17 cellular contexts compared by ENCODE assay signal in the genomic region with DNA sequence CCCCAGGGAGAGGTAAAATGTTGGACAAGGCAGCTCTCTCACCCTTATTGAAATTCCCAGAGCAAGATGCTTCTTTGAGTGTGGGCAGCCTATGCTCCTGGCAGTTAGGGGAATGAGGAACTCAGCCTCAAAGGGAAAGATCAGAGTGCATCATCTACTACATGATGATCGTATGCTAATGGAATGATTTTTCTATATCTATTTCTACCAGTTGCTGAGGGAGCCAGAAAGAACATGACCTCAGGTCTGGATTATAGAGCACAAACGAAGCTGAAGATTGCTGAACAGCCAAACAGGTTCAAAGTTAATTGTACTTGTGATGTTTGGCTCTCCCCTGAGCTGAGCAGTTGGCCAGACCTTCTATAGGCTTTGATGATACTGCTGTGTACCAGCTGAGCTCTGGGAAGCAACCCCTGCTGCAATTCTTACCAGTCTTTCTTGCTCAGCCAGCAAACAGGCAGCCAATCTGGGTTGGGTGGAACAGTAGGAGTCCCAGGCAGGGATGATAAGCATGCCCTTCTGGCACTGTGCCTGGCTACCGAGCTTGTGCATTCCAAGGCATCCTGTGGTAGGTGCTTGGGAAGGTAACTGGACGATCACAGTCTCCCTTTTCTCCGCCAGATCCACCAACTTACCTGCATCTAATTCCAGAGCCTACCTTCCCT.
"Had no signal": no experiment of that assay in that cellular context is flagged by ENCODE, and none has a peak within 500 bp of the region (broad histone marks: within the 10 kb centered on the region; RNA-seq: fewer than 3 reads in every experiment).

No MANE protein-coding gene starts in this region.

- H3K4me1 ChIP-seq: foreskin keratinocyte, right lobe of liver had no signal

- H3K9me3 Mint-ChIP-seq: neural crest cell had no signal

- H3K27ac Mint-ChIP-seq: stimulated activated naive CD8-positive, alpha-beta T cell treated with anti-CD3 and anti-CD28 coated beads, Interleukin-15, Interleukin-2, amounts not matched to agents 100 ng/mL and 50 ng/mL, for 24 hours had no signal

- H3K4me1 Mint-ChIP-seq: neural crest cell had no signal

- H3K27me3 ChIP-seq: right lobe of liver had no signal

- H3K27me3 Mint-ChIP-seq: stimulated activated naive CD8-positive, alpha-beta T cell treated with anti-CD3 and anti-CD28 coated beads, Interleukin-15, Interleukin-2, amounts not matched to agents 100 ng/mL and 50 ng/mL, for 24 hours had no signal

- H3K9me3 ChIP-seq: right lobe of liver, thoracic aorta had no signal

- H3K36me3 ChIP-seq: right lobe of liver, thoracic aorta had no signal

- ATAC-seq: foreskin keratinocyte, right lobe of liver had no signal

- DNase-seq: activated CD4-positive, alpha-beta T cell treated with anti-CD3 and anti-CD28 coated beads, Interleukin-2, amount 50 U/mL, for 4 hours; activated CD4-positive, CD25-positive, alpha-beta regulatory T cell treated with anti-CD3 and anti-CD28 coated beads, Interleukin-2, amount 50 U/mL, for 72 hours; activated effector memory CD4-positive, alpha-beta T cell treated with Interleukin-2 at 50 U/mL for 16 hours; activated naive CD4-positive, alpha-beta T cell treated with anti-CD3 and anti-CD28 coated beads, Interleukin-2, amount 50 U/mL, for 16 hours; activated T-cell treated with anti-CD3 and anti-CD28 coated beads, Interleukin-2, amount 50 U/mL, for 1 hour; central memory CD4-positive, alpha-beta T cell; cortex of kidney; effector CD4-positive, alpha-beta T cell; glutamatergic neuron; midbrain; right lobe of liver had no signal

- H3K4me3 Mint-ChIP-seq: neural crest cell; stimulated activated naive CD8-positive, alpha-beta T cell treated with anti-CD3 and anti-CD28 coated beads, Interleukin-15, Interleukin-2, amounts not matched to agents 100 ng/mL and 50 ng/mL, for 24 hours had no signal

- H3K27ac ChIP-seq: foreskin keratinocyte, right lobe of liver, thoracic aorta had no signal

- H3K4me3 ChIP-seq: lung, right lobe of liver, smooth muscle cell, thoracic aorta had no signal

- H3K4me2 ChIP-seq: smooth muscle cell had no signal
